In the genomic region with DNA sequence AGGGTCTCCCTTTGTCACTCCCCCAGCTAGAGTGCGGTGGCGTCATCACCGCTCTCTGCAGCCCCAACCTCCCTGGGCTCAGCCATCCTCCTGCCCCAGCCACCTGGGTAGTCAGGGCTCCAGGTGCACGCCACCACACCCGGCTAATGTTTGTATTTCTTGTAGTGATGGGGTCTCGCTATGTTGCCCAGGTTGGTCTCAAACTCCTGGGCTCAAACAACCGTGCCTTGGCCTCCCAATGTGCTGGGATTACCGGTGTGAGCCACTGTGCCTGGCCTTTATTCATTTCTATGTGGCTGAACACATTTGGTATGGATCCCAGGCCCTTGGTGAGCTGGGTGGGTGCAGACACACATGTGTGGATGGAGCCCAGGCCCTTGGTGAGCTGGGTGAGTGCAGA, we compare ENCODE assay signal across 20 cellular contexts. TPM values are rescaled to one million over a fixed set of nuclear protein-coding genes. Genes with fewer than 3 reads are reported as not detected.
DNase-seq lines count a peak whose midpoint lies in the region; ATAC-seq and TF ChIP-seq lines count a peak whose summit lies in the region.
"Had no signal": no experiment of that assay in that cellular context is flagged by ENCODE, and none has a peak within 500 bp of the region (broad histone marks: within the 10 kb centered on the region; RNA-seq: fewer than 3 reads in every experiment).

No MANE protein-coding gene starts in this region.

- no peaks in the 10 kb centered on the region for H3K9me3 Mint-ChIP-seq in nephron
- H3K9me3 Mint-ChIP-seq: CD8-positive, alpha-beta T cell; H9 had no signal

- DNase-seq in left ventricle myocardium inferior (no peak), left ventricle myocardium superior (no peak), caudate nucleus (lab: John Stamatoyannopoulos, UW) (no peak), LoVo (ENCODE audit: low spot score) (no peak), tibial nerve (ENCODE audit: low spot score in 2 of 2) (no peak), DMS53 treated with DMSO at 0.1 percent for 48 hours (lab: John Stamatoyannopoulos, UW; ENCODE audit: unreplicated experiment) (no peak)
- DNase-seq: CD8-positive, alpha-beta T cell; DND-41; H9; NCI-H1092 treated with DMSO at 0.1 percent for 48 hours; NCI-H146; NCI-H2029 treated with DMSO at 0.1 percent for 48 hours; NCI-H2171; NCI-H526; PC-9 had no signal

- H3K36me3 ChIP-seq in left ventricle myocardium inferior (no peaks in the 10 kb centered on the region), tibial nerve (no peaks in the 10 kb centered on the region)
- H3K36me3 ChIP-seq: BLaER1, SJSA1 had no signal

- peak overlapping the region in 1 of 3 experiments; percentile 50 for H3K4me3 Mint-ChIP-seq in nephron
- H3K4me3 Mint-ChIP-seq: CD8-positive, alpha-beta T cell; H9 had no signal

- TF ChIP-seq CTCF in left ventricle myocardium inferior (IDR thresholded peaks at IDR 0.05; ENCODE audit: borderline replicate concordance), result no peak
- TF ChIP-seq CTCF in nephron (IDR thresholded peaks at IDR 0.05; ENCODE audit: unreplicated experiment in 3 of 3), result no peak
- no peak for TF ChIP-seq CTCF in tibial nerve (IDR thresholded peaks at IDR 0.05)

- H3K27ac Mint-ChIP-seq in nephron, result peak overlapping the region in 2 of 3 experiments; percentile 56 to 79
- H3K27ac Mint-ChIP-seq: CD8-positive, alpha-beta T cell had no signal

- no peaks in the 10 kb centered on the region for H3K36me3 Mint-ChIP-seq in nephron (ENCODE audit: low read depth)
- H3K36me3 Mint-ChIP-seq: CD8-positive, alpha-beta T cell had no signal

- H3K4me1 ChIP-seq in left ventricle myocardium inferior (peaks cover 32% of the 10 kb centered on the region), tibial nerve (peaks cover 0 to 31% (median 7%) of the 10 kb centered on the region in 4 donors)
- H3K4me1 ChIP-seq: BLaER1 had no signal

- no peak for TF ChIP-seq POLR2A in tibial nerve (IDR thresholded peaks at IDR 0.05)

- H3K27me3 Mint-ChIP-seq in nephron (ENCODE audit: low read depth), result peaks cover 17% of the 10 kb centered on the region

- 93 to 95% methylated on average over 8 of the region's 8 CpGs for WGBS in tibial nerve, 2 donors

- H3K4me1 Mint-ChIP-seq in nephron, result peaks cover 27% of the 10 kb centered on the region
- H3K4me1 Mint-ChIP-seq: H9 had no signal

- H3K27me3 ChIP-seq in left ventricle myocardium inferior (ENCODE audit: low read depth) (peaks cover 46% of the 10 kb centered on the region), tibial nerve (peaks cover 0 to 37% of the 10 kb centered on the region in 2 donors)

- H3K4me3 ChIP-seq in left ventricle myocardium inferior (no peak overlapping the region), tibial nerve (no peak overlapping the region)
- H3K4me3 ChIP-seq: BLaER1, PC-9, SJSA1 had no signal

- no peak for ATAC-seq in left ventricle myocardium superior
- no peak for ATAC-seq in HG03095 (IDR thresholded peaks at IDR 0.05; ENCODE audit: unreplicated experiment)
- ATAC-seq: CD8-positive, alpha-beta T cell had no signal

- H3K9me3 ChIP-seq in left ventricle myocardium inferior (replicated peaks) (no peaks in the 10 kb centered on the region), tibial nerve (no peaks in the 10 kb centered on the region)
- H3K9me3 ChIP-seq: BLaER1, SJSA1 had no signal

- H3K27ac ChIP-seq in left ventricle myocardium inferior (replicated peaks) (peak overlapping the region; percentile 80), caudate nucleus (ENCODE audit: low read depth, low read length) (peak overlapping the region; percentile 88), tibial nerve (peak overlapping the region in 1 of 4 donors; percentile 61)
- H3K27ac ChIP-seq: BLaER1, PC-9, SJSA1 had no signal

- intact Hi-C loops in left ventricle myocardium inferior (cut with micrococcal nuclease), result no loop called here
- intact Hi-C loops in left ventricle myocardium superior (cut with micrococcal nuclease), result no loop called here

- TF ChIP-seq EP300 in tibial nerve (IDR thresholded peaks at IDR 0.05), result no peak

RNA-seq across cellular contexts. Expression of a gene that starts 36.9 kb away (rescaled TPM):
- total RNA-seq in left ventricle myocardium inferior (0.96 TPM), left ventricle myocardium superior (0.47 TPM), tibial nerve (10 to 100 TPM; 51.3 to 74.5 (median 66.3) TPM)
- total RNA-seq: PC-9 had no signal

RNA-seq across cellular contexts. Expression of a gene that starts 47.7 kb away (rescaled TPM):
- total RNA-seq in left ventricle myocardium inferior (6.6 TPM), left ventricle myocardium superior (6.0 TPM), tibial nerve (10 to 100 TPM; 24.5 to 58.5 (median 31.8) TPM)

RNA-seq across cellular contexts. Expression of a gene that starts 54.1 kb away (rescaled TPM):
- 22.6 TPM for total RNA-seq in left ventricle myocardium inferior
- 25.8 TPM for total RNA-seq in left ventricle myocardium superior
- total RNA-seq in tibial nerve, result not detected
- total RNA-seq: A172; CD8-positive, alpha-beta T cell; PC-9; SJSA1 had no signal

Comparison
In these comparisons a context has a peak if more than half of its experiments do, and no peak if none do; other contexts are left out.
1. RNA of a gene that starts 36.9 kb away (total RNA-seq): 51.3 to 74.5 TPM in tibial nerve; 0.96 TPM in left ventricle myocardium inferior (single experiment) and 0.47 TPM in left ventricle myocardium superior (single experiment); every median in the first group is over 10 times any median in the second.
2. RNA of a gene that starts 54.1 kb away (total RNA-seq): 25.8 TPM in left ventricle myocardium superior (single experiment) and 22.6 TPM in left ventricle myocardium inferior (single experiment); not detected in tibial nerve; every median in the first group is over 10 times any median in the second.